ENCODE assay signal across 9 cellular contexts in the genomic region with DNA sequence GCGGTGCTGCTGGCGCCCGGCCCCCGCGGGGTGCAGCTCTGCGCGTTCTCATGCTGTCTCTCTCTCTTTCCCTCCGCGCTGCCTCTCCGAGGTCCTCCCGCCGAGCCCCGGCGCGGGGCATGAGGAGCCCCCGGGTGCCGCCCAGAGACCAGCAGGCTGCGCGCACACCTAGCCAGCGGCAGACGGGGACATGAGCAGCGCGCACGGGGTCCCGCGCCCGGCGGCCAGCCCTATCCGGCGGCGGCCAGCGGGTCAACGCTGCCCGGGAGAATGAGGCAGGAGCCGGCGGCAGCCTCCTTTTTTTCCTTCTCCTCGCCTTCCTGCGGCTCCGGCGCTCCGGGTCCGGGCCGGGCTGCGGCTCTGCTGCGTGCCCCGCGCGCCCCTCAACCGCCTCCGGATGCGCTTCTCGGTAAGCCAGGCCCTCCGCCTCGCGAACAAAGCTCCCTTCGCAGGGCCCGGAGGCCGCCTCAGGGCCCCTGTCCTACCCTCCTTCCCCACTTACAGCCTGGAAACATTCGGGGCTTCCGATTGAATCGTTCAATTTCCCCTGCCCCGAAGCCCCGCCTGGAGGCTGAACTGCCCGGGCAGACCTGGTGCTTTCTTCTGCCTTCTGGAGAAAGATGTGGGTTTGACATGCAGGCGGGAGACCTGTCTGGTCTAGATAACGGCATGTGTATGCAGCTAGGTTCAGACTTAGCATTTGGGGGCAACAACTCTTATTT. TPM values are rescaled to one million over a fixed set of nuclear protein-coding genes. Genes with fewer than 3 reads are reported as not detected.
DNase-seq lines count a peak whose midpoint lies in the region; ATAC-seq lines count a peak whose summit lies in the region.
"Had no signal": no experiment of that assay in that cellular context is flagged by ENCODE, and none has a peak within 500 bp of the region (broad histone marks: within the 10 kb centered on the region; RNA-seq: fewer than 3 reads in every experiment).

Gene TUNAR (plus strand): TSS at position 64 of the 722 bp plus-strand sequence.

- no peak within 1 kb of the TSS for H2BK5ac ChIP-seq in trophoblast cell (ENCODE audit: low read depth, low read length, poor library complexity)

- no peaks in the 10 kb centered on the region for H3K79me1 ChIP-seq in trophoblast cell (ENCODE audit: low read length)

- no peak within 1 kb of the TSS for H2BK120ac ChIP-seq in trophoblast cell (ENCODE audit: insufficient read depth, low read length, poor library complexity)

- H3K4me3 ChIP-seq in endocrine pancreas (ENCODE audit: control insufficient read depth, insufficient read depth, low read length) = peak within 1 kb of the TSS; percentile 79
- peak within 1 kb of the TSS; percentile 65 for H3K4me3 ChIP-seq in trophoblast cell (ENCODE audit: low read depth, low read length)

- no CpG with 5 or more reads among the region's 66 CpGs for WGBS in trophoblast cell (ENCODE audit: extremely low coverage, insufficient coverage, insufficient read length)

- no peak within 1 kb of the TSS for H2BK12ac ChIP-seq in trophoblast cell (ENCODE audit: low read length)

- no peak within 1 kb of the TSS for H3K27ac ChIP-seq in trophoblast cell (ENCODE audit: low read depth, low read length)

- H3K9me3 ChIP-seq in endocrine pancreas (ENCODE audit: control insufficient read depth, low read length) (no peaks in the 10 kb centered on the region), trophoblast cell (ENCODE audit: insufficient read depth, low read depth, low read length) (peaks cover 3% of the 10 kb centered on the region)

- H3K27me3 ChIP-seq in endocrine pancreas (ENCODE audit: control insufficient read depth, insufficient read depth, low read length) (no peaks in the 10 kb centered on the region), trophoblast cell (ENCODE audit: insufficient read depth, low read length) (peaks cover 31% of the 10 kb centered on the region)

- H4K91ac ChIP-seq in trophoblast cell (ENCODE audit: low read depth, low read length) = no peak within 1 kb of the TSS

- no peak within 1 kb of the TSS for H4K12ac ChIP-seq in trophoblast cell (ENCODE audit: low read depth, low read length)

- no peak within 1 kb of the TSS for H3K14ac ChIP-seq in trophoblast cell (ENCODE audit: low read length)

- H4K8ac ChIP-seq in trophoblast cell (ENCODE audit: low read depth, low read length) = no peak within 1 kb of the TSS

- peak within 1 kb of the TSS; percentile 47 for H2AFZ ChIP-seq in trophoblast cell (ENCODE audit: insufficient read depth, low read length, poor library complexity)

- H2AK5ac ChIP-seq in trophoblast cell (ENCODE audit: low read length) = no peak within 1 kb of the TSS

- H3K79me2 ChIP-seq in trophoblast cell (ENCODE audit: control insufficient read depth, insufficient read depth, low read length, poor library complexity) = no peaks in the 10 kb centered on the region

- H3K4me1 ChIP-seq in endocrine pancreas (ENCODE audit: control insufficient read depth, insufficient read depth, low read length) (peaks cover 3% of the 10 kb centered on the region), trophoblast cell (ENCODE audit: control insufficient read depth in 1 of 2, insufficient read depth in 2 of 2, low read length in 2 of 2) (peaks cover 5 to 9% of the 10 kb centered on the region in 2 experiments)

- no peak within 1 kb of the TSS for H3K18ac ChIP-seq in trophoblast cell (ENCODE audit: low read length)

- DNase-seq in DMS53 (lab: John Stamatoyannopoulos, UW) (peak; percentile 57), DMS53 treated with DMSO at 0.1 percent for 48 hours (lab: John Stamatoyannopoulos, UW; ENCODE audit: unreplicated experiment) (no peak), NCI-H146 treated with DMSO at 0.1 percent for 48 hours (lab: John Stamatoyannopoulos, UW; ENCODE audit: unreplicated experiment) (peak; percentile 7), trophoblast cell (no peak), SKM-1 (lab: John Stamatoyannopoulos, UW; ENCODE audit: unreplicated experiment) (no peak), MV-4-11 (lab: John Stamatoyannopoulos, UW) (no peak)
- DNase-seq: activated CD4-positive, alpha-beta T cell treated with anti-CD3 and anti-CD28 coated beads, Interleukin-2, amount 50 U/mL, for 1 hour had no signal

- H3K36me3 ChIP-seq in endocrine pancreas (ENCODE audit: control insufficient read depth, insufficient read depth, low read length) (no peaks in the 10 kb centered on the region), trophoblast cell (ENCODE audit: control insufficient read depth in 1 of 2, insufficient read depth in 2 of 2, low read length in 2 of 2) (no peaks in the 10 kb centered on the region)

- no peak within 1 kb of the TSS for H3K4ac ChIP-seq in trophoblast cell (ENCODE audit: low read depth, low read length)

- H3K9ac ChIP-seq in endocrine pancreas (ENCODE audit: control insufficient read depth, insufficient read depth, low read length) (peak within 1 kb of the TSS; percentile 79), trophoblast cell (ENCODE audit: low read length) (no peak within 1 kb of the TSS)

- no peak within 1 kb of the TSS for H3K23ac ChIP-seq in trophoblast cell (ENCODE audit: low read length)

- no peak for ATAC-seq in HG02798 (IDR thresholded peaks at IDR 0.05; ENCODE audit: poor library complexity, unreplicated experiment)

- peak within 1 kb of the TSS; percentile 95 for H3K4me2 ChIP-seq in trophoblast cell (ENCODE audit: low read length)

RNA-seq across cellular contexts. Expression of gene TUNAR, which starts in this region (rescaled TPM):
- 0.29 and 0.31 TPM in 2 replicates for polyA plus RNA-seq in trophoblast cell (2013)

Comparison
In these comparisons a context has a peak if more than half of its experiments do, and no peak if none do; other contexts are left out.
1. DNase-seq: peak in DMS53 (single experiment) and NCI-H146 treated with DMSO at 0.1 percent for 48 hours (single experiment); none in DMS53 treated with DMSO at 0.1 percent for 48 hours (single experiment), trophoblast cell (0 of 2), SKM-1 (single experiment) and MV-4-11 (single experiment).